In genomic region chr4:53508446-53508845, GRCh38 we compare ENCODE assay signal across 14 cellular contexts.
DNase-seq lines count a peak whose midpoint lies in the region; ATAC-seq and TF ChIP-seq lines count a peak whose summit lies in the region.
"Had no signal": no experiment of that assay in that cellular context is flagged by ENCODE, and none has a peak within 500 bp of the region (broad histone marks: within the 10 kb centered on the region; RNA-seq: fewer than 3 reads in every experiment).

No MANE protein-coding gene starts in this region.

- H3K4me3 ChIP-seq in Loucy (ENCODE audit: low read length, poor library complexity, severe bottlenecking) (no peak overlapping the region), osteoblast (ENCODE audit: insufficient read depth, low read length) (peak overlapping the region; percentile 68), upper lobe of left lung (no peak overlapping the region)
- H3K4me3 ChIP-seq: HAP-1 had no signal

- no peaks in the 10 kb centered on the region for H3K9me2 ChIP-seq in Loucy (replicated peaks; ENCODE audit: low read depth, low read length)

- H3K27ac ChIP-seq in osteoblast (ENCODE audit: low read depth, low read length) (peak overlapping the region; percentile 99), upper lobe of left lung (no peak overlapping the region)

- H3K27ac Mint-ChIP-seq in chondrocyte (ENCODE audit: unreplicated experiment) (peak overlapping the region; percentile 95), T-cell (no peak overlapping the region), CD14-positive monocyte (no peak overlapping the region)
- H3K27ac Mint-ChIP-seq: activated B cell treated with CpG ODN at 0.5 μM for 24 hours had no signal

- H3K27me3 ChIP-seq in Loucy (ENCODE audit: insufficient read depth, low read length, poor library complexity, severe bottlenecking) (no peaks in the 10 kb centered on the region), osteoblast (ENCODE audit: insufficient read depth, low read length) (no peaks in the 10 kb centered on the region), upper lobe of left lung (no peaks in the 10 kb centered on the region)

- no peak for ATAC-seq in upper lobe of left lung (ENCODE audit: low FRiP score in 2 of 2)
- ATAC-seq in T-cell (replicated peaks in 1 of 4) = no peak
- ATAC-seq: left colon; stimulated activated naive CD8-positive, alpha-beta T cell treated with anti-CD3 and anti-CD28 coated beads, Interleukin-15, Interleukin-2, amounts not matched to agents 100 U/mL and 50 U/mL, for 24 hours had no signal

- H3K36me3 ChIP-seq in Loucy (ENCODE audit: insufficient read depth, low read length) (no peaks in the 10 kb centered on the region), osteoblast (ENCODE audit: insufficient read depth, low read length) (no peaks in the 10 kb centered on the region), upper lobe of left lung (no peaks in the 10 kb centered on the region)
- H3K36me3 ChIP-seq: HAP-1 had no signal

- H3K4me1 ChIP-seq in Loucy (ENCODE audit: insufficient read depth, low read length, poor library complexity, severe bottlenecking) (peaks cover 5% of the 10 kb centered on the region), osteoblast (ENCODE audit: insufficient read depth, low read length) (peaks cover 30% of the 10 kb centered on the region), upper lobe of left lung (no peaks in the 10 kb centered on the region)
- H3K4me1 ChIP-seq: HAP-1 had no signal

- TF ChIP-seq CTCF in Loucy (conservative IDR thresholded peaks at IDR 0.05; ENCODE audit: low read length) (0 out of 2 replicates have a peak, but pooled peaks have one; percentile 21), chondrocyte (IDR thresholded peaks at IDR 0.05) (peak; percentile 42), osteoblast (IDR thresholded peaks at IDR 0.05; ENCODE audit: extremely low read depth, low read depth, low read length) (peak; percentile 37), upper lobe of left lung (IDR thresholded peaks at IDR 0.05) (no peak), CD14-positive monocyte (IDR thresholded peaks at IDR 0.05) (no peak)

- H3K9ac ChIP-seq in Loucy (ENCODE audit: low read depth, low read length, poor library complexity, severe bottlenecking) = no peak overlapping the region

- H4K20me1 ChIP-seq in Loucy (ENCODE audit: insufficient read depth, low read length, poor library complexity, severe bottlenecking) = no peaks in the 10 kb centered on the region
- H4K20me1 ChIP-seq in osteoblast (ENCODE audit: insufficient read depth, low read length) = no peaks in the 10 kb centered on the region

- H3F3A ChIP-seq in Loucy (ENCODE audit: low read depth) = no peaks in the 10 kb centered on the region

- H3K9me3 ChIP-seq in Loucy (ENCODE audit: insufficient read depth, low read depth, low read length) (no peaks in the 10 kb centered on the region), osteoblast (ENCODE audit: low read depth, low read length) (no peaks in the 10 kb centered on the region), upper lobe of left lung (no peaks in the 10 kb centered on the region)
- H3K9me3 ChIP-seq: HAP-1 had no signal

- CTCF ChIA-PET in T-cell (lab: Charles Lee) = no interaction called here

- no peak overlapping the region for H2AFZ ChIP-seq in Loucy (ENCODE audit: low read length)
- H2AFZ ChIP-seq in osteoblast (ENCODE audit: low read length) = peak overlapping the region; percentile 73

- no peaks in the 10 kb centered on the region for H3K36me3 Mint-ChIP-seq in chondrocyte (ENCODE audit: low read depth)
- H3K36me3 Mint-ChIP-seq in T-cell = no peaks in the 10 kb centered on the region
- no peaks in the 10 kb centered on the region for H3K36me3 Mint-ChIP-seq in CD14-positive monocyte

- no peak for TF ChIP-seq EP300 in upper lobe of left lung (IDR thresholded peaks at IDR 0.05)

- H3K4me1 Mint-ChIP-seq in chondrocyte (ENCODE audit: low read depth) (peaks cover 29% of the 10 kb centered on the region), T-cell (no peaks in the 10 kb centered on the region), CD14-positive monocyte (no peaks in the 10 kb centered on the region)
- H3K4me1 Mint-ChIP-seq: activated B cell treated with CpG ODN at 0.5 μM for 24 hours had no signal

- H3K4me2 ChIP-seq in Loucy (ENCODE audit: low read depth, low read length, poor library complexity, severe bottlenecking) (no peak overlapping the region), osteoblast (ENCODE audit: insufficient read depth, low read length) (peak overlapping the region; percentile 87)

- peak; percentile 58 for DNase-seq in Daoy (ENCODE audit: low read depth)
- no peak for DNase-seq in chondrocyte (ENCODE audit: low spot score)
- peak; percentile 73 for DNase-seq in osteoblast (ENCODE audit: insufficient read length, low spot score, missing footprints)
- no peak for DNase-seq in upper lobe of left lung
- no peak for DNase-seq in activated T-cell treated with anti-CD3 and anti-CD28 coated beads for 4 hours
- no peak for DNase-seq in T-cell
- no peak for DNase-seq in CD14-positive monocyte (ENCODE audit: low spot score)
- DNase-seq: activated B cell treated with CpG ODN at 0.5 μM for 24 hours; left colon; NCI-H2171 treated with DMSO at 0.1 percent for 48 hours; stimulated activated CD4-positive, alpha-beta T cell treated with anti-CD3 and anti-CD28 coated beads, Interleukin-2, amount 100 ng/mL, for 48 hours; stimulated activated naive CD8-positive, alpha-beta T cell treated with anti-CD3 and anti-CD28 coated beads, Interleukin-15, Interleukin-2, amounts not matched to agents 100 U/mL and 50 U/mL, for 24 hours had no signal

- peak overlapping the region; percentile 67 for H3K4me3 Mint-ChIP-seq in chondrocyte (ENCODE audit: unreplicated experiment)
- H3K4me3 Mint-ChIP-seq in T-cell = no peak overlapping the region
- H3K4me3 Mint-ChIP-seq in CD14-positive monocyte = no peak overlapping the region
- H3K4me3 Mint-ChIP-seq: activated B cell treated with CpG ODN at 0.5 μM for 24 hours had no signal

- no peaks in the 10 kb centered on the region for H3K27me3 Mint-ChIP-seq in chondrocyte (ENCODE audit: low read depth)
- peaks cover 5 to 10% of the 10 kb centered on the region in 2 donors for H3K27me3 Mint-ChIP-seq in T-cell
- peaks cover 2 to 4% (median 2%) of the 10 kb centered on the region in 3 donors for H3K27me3 Mint-ChIP-seq in CD14-positive monocyte (ENCODE audit: low read depth in 3 of 3)

- WGBS in upper lobe of left lung, 2 donors = 33 to 62% methylated on average over 1 of the region's 1 CpG

- TF ChIP-seq POLR2A in upper lobe of left lung (IDR thresholded peaks at IDR 0.05) = no peak

- intact Hi-C loops in CD14-positive monocyte (cut with micrococcal nuclease) = no loop called here

- H3K9me3 Mint-ChIP-seq in chondrocyte (ENCODE audit: low read depth) (no peaks in the 10 kb centered on the region), T-cell (no peaks in the 10 kb centered on the region), CD14-positive monocyte (peaks cover 0 to 3% (median 2%) of the 10 kb centered on the region in 7 donors)
- H3K9me3 Mint-ChIP-seq: activated B cell treated with CpG ODN at 0.5 μM for 24 hours had no signal

- POLR2A ChIA-PET in T-cell (lab: Charles Lee) = no interaction called here

- no peaks in the 10 kb centered on the region for H3K79me2 ChIP-seq in Loucy (ENCODE audit: insufficient read depth, low read length)
- no peaks in the 10 kb centered on the region for H3K79me2 ChIP-seq in osteoblast (ENCODE audit: insufficient read depth, low read length)

Comparison
In these comparisons a context has a peak if more than half of its experiments do, and no peak if none do; other contexts are left out.
1. DNase-seq: peak in Daoy (single experiment) and osteoblast (single experiment); none in chondrocyte (single experiment), upper lobe of left lung (0 of 2), activated T-cell treated with anti-CD3 and anti-CD28 coated beads for 4 hours (single experiment), T-cell (0 of 34) and CD14-positive monocyte (single experiment).
2. CTCF ChIP-seq: peak in Loucy (single experiment), chondrocyte (single experiment) and osteoblast (single experiment); none in upper lobe of left lung (0 of 6) and CD14-positive monocyte (single experiment).